In the genomic region with DNA sequence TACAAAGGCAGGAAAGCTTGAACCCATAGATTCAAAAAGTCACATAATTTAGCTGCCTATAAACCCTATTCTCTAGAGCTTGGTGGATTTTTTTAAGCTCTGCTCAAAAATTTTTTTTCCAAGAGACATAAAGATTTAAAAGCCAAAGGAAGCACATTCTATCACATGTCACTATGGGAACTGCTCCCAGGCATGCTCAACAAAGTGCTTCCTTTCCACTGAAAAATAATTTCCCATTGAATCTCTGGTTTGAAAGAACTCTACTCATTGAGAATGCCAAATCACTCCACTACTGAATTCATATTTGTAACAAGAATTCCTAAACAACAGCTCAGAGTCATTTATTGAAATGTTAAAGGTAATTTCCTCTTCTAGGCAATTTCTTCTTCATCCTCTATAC, we compare ENCODE assay signal across 10 cellular contexts.
"Had no signal": no experiment of that assay in that cellular context is flagged by ENCODE, and none has a peak within 500 bp of the region (broad histone marks: within the 10 kb centered on the region; RNA-seq: fewer than 3 reads in every experiment).

No MANE protein-coding gene starts in this region.

- H3K36me3 ChIP-seq: spleen, upper lobe of left lung had no signal

- DNase-seq: activated naive CD4-positive, alpha-beta T cell treated with anti-CD3 and anti-CD28 coated beads, Interleukin-2, amount 10 ng/mL, durations not matched to agents 7 days and 5 days; cerebellar nuclear complex; right cardiac atrium; spleen; stimulated activated CD4-positive, alpha-beta T cell treated with anti-CD3 and anti-CD28 coated beads, Interleukin-1b, Interleukin-23, amount 100 ng/mL, for 48 hours; stimulated activated naive B cell treated with anti-CD40 and anti-IgM and Interleukin-4, amounts not matched to agents 10 μg/mL and 1 μg/mL and 100 μg/mL, for 72 hours; substantia nigra; T-helper 2 cell; upper lobe of left lung had no signal

- H3K9me3 ChIP-seq: upper lobe of left lung had no signal

- H3K4me3 ChIP-seq: spleen, upper lobe of left lung had no signal

- H3K27me3 ChIP-seq: spleen, upper lobe of left lung had no signal

- H3K27ac ChIP-seq: spleen had no signal

- H3K4me1 ChIP-seq: spleen, upper lobe of left lung had no signal

- ATAC-seq: esophagus mucosa; stimulated activated naive B cell treated with anti-CD40 and anti-IgM and Interleukin-4, amounts not matched to agents 10 μg/mL and 1 μg/mL and 100 μg/mL, for 72 hours had no signal
